In genomic region chr6:160679402-160679769, GRCh38 we compare ENCODE assay signal across 14 cellular contexts. TPM values are rescaled to one million over a fixed set of nuclear protein-coding genes. Genes with fewer than 3 reads are reported as not detected.
DNase-seq lines count a peak whose midpoint lies in the region; ATAC-seq and TF ChIP-seq lines count a peak whose summit lies in the region.
"Had no signal": no experiment of that assay in that cellular context is flagged by ENCODE, and none has a peak within 500 bp of the region (broad histone marks: within the 10 kb centered on the region; RNA-seq: fewer than 3 reads in every experiment).

No MANE protein-coding gene starts in this region.

- no peaks in the 10 kb centered on the region for H3K4me1 Mint-ChIP-seq in stimulated activated naive CD8-positive, alpha-beta T cell treated with anti-CD3 and anti-CD28 coated beads, Interleukin-15, amount 100 ng/mL, for 72 hours
- H3K4me1 Mint-ChIP-seq: central memory CD8-positive, alpha-beta T cell had no signal

- no peak for DNase-seq in stimulated activated naive CD8-positive, alpha-beta T cell treated with anti-CD3 and anti-CD28 coated beads, Interleukin-15, Interleukin-2, amounts not matched to agents 100 U/mL and 50 U/mL, for 24 hours
- DNase-seq in stimulated activated naive CD8-positive, alpha-beta T cell treated with anti-CD3 and anti-CD28 coated beads, Interleukin-15, amount 100 ng/mL, for 72 hours = no peak
- DNase-seq in epithelial cell of esophagus (ENCODE audit: low read depth) = peak; percentile 31
- peak; percentile 71 to 73 (median 72) for DNase-seq in right lobe of liver
- DNase-seq in upper lobe of right lung = peak; percentile 67
- no peak for DNase-seq in NCI-H226
- no peak for DNase-seq in T-helper 9 cell
- no peak for DNase-seq in T-helper 2 cell
- DNase-seq: activated CD4-positive, CD25-positive, alpha-beta regulatory T cell treated with anti-CD3 and anti-CD28 coated beads, Interleukin-2, amount 50 U/mL, for 72 hours had no signal

- peak; percentile 53 for TF ChIP-seq CTCF in epithelial cell of esophagus (IDR thresholded peaks at IDR 0.05; ENCODE audit: insufficient read depth, low read depth, low read length, missing control alignments)
- TF ChIP-seq CTCF in right lobe of liver (IDR thresholded peaks at IDR 0.05) = peak; percentile 43 to 66 (median 55)
- peak; percentile 13 for TF ChIP-seq CTCF in upper lobe of right lung (IDR thresholded peaks at IDR 0.05)

- WGBS in right lobe of liver (ENCODE audit: insufficient coverage, low coverage, low lambda C conversion rate, missing lambda C conversion rate) = 4% methylated on average over 13 of the region's 14 CpGs

- H3K36me3 ChIP-seq in right lobe of liver (no peaks in the 10 kb centered on the region), upper lobe of right lung (no peaks in the 10 kb centered on the region)
- H3K36me3 ChIP-seq: SJSA1, uterus had no signal

- H3K27me3 Mint-ChIP-seq in stimulated activated naive CD8-positive, alpha-beta T cell treated with anti-CD3 and anti-CD28 coated beads, Interleukin-15, amount 100 ng/mL, for 72 hours = peaks cover 17% of the 10 kb centered on the region

- intact Hi-C loops in right lobe of liver (cut with DNase I) = no loop called here
- intact Hi-C loops in upper lobe of right lung (cut with DNase I) = no loop called here

- peak; percentile 23 for ATAC-seq in stimulated activated naive CD8-positive, alpha-beta T cell treated with anti-CD3 and anti-CD28 coated beads, Interleukin-15, Interleukin-2, amounts not matched to agents 100 U/mL and 50 U/mL, for 24 hours
- no peak for ATAC-seq in stimulated activated naive CD8-positive, alpha-beta T cell treated with anti-CD3 and anti-CD28 coated beads, Interleukin-15, amount 100 ng/mL, for 72 hours
- peak; percentile 92 to 95 (median 93) for ATAC-seq in right lobe of liver
- peak; percentile 75 for ATAC-seq in upper lobe of right lung
- ATAC-seq: sciatic nerve had no signal

- TF ChIP-seq POLR2A in right lobe of liver (IDR thresholded peaks at IDR 0.05) = no peak

- H3K27ac Mint-ChIP-seq in stimulated activated naive CD8-positive, alpha-beta T cell treated with anti-CD3 and anti-CD28 coated beads, Interleukin-15, amount 100 ng/mL, for 72 hours = no peak overlapping the region

- H3K4me1 ChIP-seq in right lobe of liver (peaks cover 0 to 4% (median 0%) of the 10 kb centered on the region in 4 donors), upper lobe of right lung (no peaks in the 10 kb centered on the region)
- H3K4me1 ChIP-seq: SJSA1, uterus had no signal

- no peaks in the 10 kb centered on the region for H3K9me3 ChIP-seq in right lobe of liver
- no peaks in the 10 kb centered on the region for H3K9me3 ChIP-seq in upper lobe of right lung
- H3K9me3 ChIP-seq: SJSA1, uterus had no signal

- H3K27ac ChIP-seq in right lobe of liver = peak overlapping the region in 1 of 3 donors; percentile 40
- no peak overlapping the region for H3K27ac ChIP-seq in upper lobe of right lung
- H3K27ac ChIP-seq: SJSA1, uterus had no signal

- no peak overlapping the region for H3K4me3 Mint-ChIP-seq in stimulated activated naive CD8-positive, alpha-beta T cell treated with anti-CD3 and anti-CD28 coated beads, Interleukin-15, amount 100 ng/mL, for 72 hours
- H3K4me3 Mint-ChIP-seq: central memory CD8-positive, alpha-beta T cell had no signal

- peaks cover 0 to 4% of the 10 kb centered on the region in 2 donors for H3K9me3 Mint-ChIP-seq in stimulated activated naive CD8-positive, alpha-beta T cell treated with anti-CD3 and anti-CD28 coated beads, Interleukin-15, amount 100 ng/mL, for 72 hours
- H3K9me3 Mint-ChIP-seq: central memory CD8-positive, alpha-beta T cell had no signal

- H3K4me3 ChIP-seq in epithelial cell of esophagus (ENCODE audit: low read length) = peak overlapping the region; percentile 35
- peak overlapping the region; percentile 44 to 58 (median 51) for H3K4me3 ChIP-seq in right lobe of liver
- H3K4me3 ChIP-seq in upper lobe of right lung = no peak overlapping the region
- H3K4me3 ChIP-seq: SJSA1, uterus had no signal

- H3K27me3 ChIP-seq in right lobe of liver = no peaks in the 10 kb centered on the region
- H3K27me3 ChIP-seq in upper lobe of right lung = peaks cover 7% of the 10 kb centered on the region
- H3K27me3 ChIP-seq: SJSA1, uterus had no signal

RNA-seq across cellular contexts. Expression of gene LPA, which starts 15.3 kb away (rescaled TPM):
- 100 to 1,000 TPM in 4 of 6 experiments, 10 to 100 TPM in 2; 13.5 to 442 (median 184) TPM for total RNA-seq in right lobe of liver
- total RNA-seq in upper lobe of right lung = not detected
- total RNA-seq: mesenteric fat pad, SJSA1 had no signal

RNA-seq across cellular contexts. Expression of gene PLG, which starts 22.7 kb away (rescaled TPM):
- total RNA-seq in right lobe of liver (1,000 to 10,000 TPM in 4 of 6 experiments, 100 to 1,000 TPM in 2; 756 to 3,432 (median 1,885) TPM), upper lobe of right lung (not detected)
- total RNA-seq: mesenteric fat pad, SJSA1, uterus had no signal

Comparison
In these comparisons a context has a peak if more than half of its experiments do, and no peak if none do; other contexts are left out.
1. DNase-seq: peak in epithelial cell of esophagus (single experiment), right lobe of liver (3 of 3) and upper lobe of right lung (single experiment); none in stimulated activated naive CD8-positive, alpha-beta T cell treated with anti-CD3 and anti-CD28 coated beads, Interleukin-15, Interleukin-2, amounts not matched to agents 100 U/mL and 50 U/mL, for 24 hours (single experiment), stimulated activated naive CD8-positive, alpha-beta T cell treated with anti-CD3 and anti-CD28 coated beads, Interleukin-15, amount 100 ng/mL, for 72 hours (0 of 2), NCI-H226 (single experiment), T-helper 9 cell (single experiment) and T-helper 2 cell (0 of 5).
2. RNA of gene LPA, which starts 15.3 kb away (total RNA-seq): 13.5 to 442 TPM in right lobe of liver; not detected in upper lobe of right lung (single experiment); every median in the first group is over 10 times any median in the second.
3. RNA of gene PLG, which starts 22.7 kb away (total RNA-seq): 756 to 3,432 TPM in right lobe of liver; not detected in upper lobe of right lung (single experiment); every median in the first group is over 100 times any median in the second.
4. Peak in every context shown above with its lines, with median percentiles within 50 percentile points of each other: CTCF ChIP-seq.